ENCODE assay signal across 14 cellular contexts in the genomic region with DNA sequence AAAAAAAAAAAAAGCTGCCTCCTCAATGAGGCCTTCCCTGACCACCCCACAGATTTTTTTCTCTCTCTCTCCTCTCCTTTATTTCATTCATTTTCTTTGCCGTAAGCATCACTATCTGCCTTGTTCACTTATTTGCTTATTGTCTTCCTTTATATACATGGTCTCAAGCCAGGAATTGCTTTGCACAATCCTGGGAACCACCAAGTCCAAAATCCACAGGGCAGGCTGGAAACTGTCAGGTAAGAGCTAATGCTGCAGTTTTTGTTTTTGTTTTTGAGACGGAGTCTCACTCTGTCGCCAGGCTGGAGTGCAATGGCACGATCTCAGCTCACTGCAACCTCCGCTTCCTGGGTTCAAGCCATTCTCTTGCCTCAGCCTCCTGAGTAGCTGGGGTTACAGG. TPM values are rescaled to one million over a fixed set of nuclear protein-coding genes. Genes with fewer than 3 reads are reported as not detected.
"Had no signal": no experiment of that assay in that cellular context is flagged by ENCODE, and none has a peak within 500 bp of the region (broad histone marks: within the 10 kb centered on the region; RNA-seq: fewer than 3 reads in every experiment).

No MANE protein-coding gene starts in this region.

RNA-seq across cellular contexts. Expression of a gene that starts 14.5 kb away (rescaled TPM):
- total RNA-seq: activated B cell treated with CpG ODN at 0.5 μM for 24 hours; activated CD4-positive, alpha-beta memory T cell treated with anti-CD3 and anti-CD28 coated beads for 36 hours; activated CD4-positive, alpha-beta memory T cell treated with anti-CD3 and anti-CD28 coated beads, Interleukin-2, amount 10 ng/mL, durations not matched to agents 7 days and 5 days; activated CD4-positive, alpha-beta T cell treated with anti-CD3 and anti-CD28 coated beads, Interleukin-2, amount 10 ng/mL, durations not matched to agents 24 days and 14 days; activated CD4-positive, alpha-beta T cell treated with anti-CD3 and anti-CD28 coated beads, Interleukin-2, amount 10 ng/mL, durations not matched to agents 7 days and 5 days; activated CD8-positive, alpha-beta memory T cell treated with anti-CD3 and anti-CD28 coated beads for 36 hours; activated CD8-positive, alpha-beta memory T cell treated with anti-CD3 and anti-CD28 coated beads, Interleukin-2, amount 10 ng/mL, durations not matched to agents 7 days and 5 days; activated CD8-positive, alpha-beta T cell treated with anti-CD3 and anti-CD28 coated beads for 36 hours; activated CD8-positive, alpha-beta T cell treated with anti-CD3 and anti-CD28 coated beads, Interleukin-2, amount 10 ng/mL, durations not matched to agents 7 days and 5 days; T-helper 1 cell treated with Interleukin-12 subunit alpha and Interleukin-12 subunit beta and Interleukin-4 antibody, amounts not matched to agents 30 ng/mL and 1 ng/mL, for 36 hours; T-helper 2 cell treated with Interferon-gamma antibody and Interleukin-4, amounts not matched to agents 100 ng/mL and 5 ng/mL, for 36 hours had no signal

RNA-seq across cellular contexts. Expression of a gene that starts 26.1 kb away (rescaled TPM):
- total RNA-seq: activated CD4-positive, alpha-beta T cell treated with anti-CD3 and anti-CD28 coated beads, Interleukin-2, amount 10 ng/mL, durations not matched to agents 24 days and 14 days had no signal

RNA-seq across cellular contexts. Expression of a gene that starts 37.9 kb away (rescaled TPM):
- total RNA-seq: activated B cell treated with CpG ODN at 0.5 μM for 24 hours; activated CD4-positive, alpha-beta memory T cell treated with anti-CD3 and anti-CD28 coated beads for 36 hours; activated CD4-positive, alpha-beta memory T cell treated with anti-CD3 and anti-CD28 coated beads, Interleukin-2, amount 10 ng/mL, durations not matched to agents 7 days and 5 days; activated CD4-positive, alpha-beta T cell treated with anti-CD3 and anti-CD28 coated beads for 36 hours; activated CD4-positive, alpha-beta T cell treated with anti-CD3 and anti-CD28 coated beads, Interleukin-2, amount 10 ng/mL, durations not matched to agents 24 days and 14 days; activated CD4-positive, alpha-beta T cell treated with anti-CD3 and anti-CD28 coated beads, Interleukin-2, amount 10 ng/mL, durations not matched to agents 7 days and 5 days; activated CD8-positive, alpha-beta memory T cell treated with anti-CD3 and anti-CD28 coated beads for 36 hours; activated CD8-positive, alpha-beta memory T cell treated with anti-CD3 and anti-CD28 coated beads, Interleukin-2, amount 10 ng/mL, durations not matched to agents 7 days and 5 days; activated CD8-positive, alpha-beta T cell treated with anti-CD3 and anti-CD28 coated beads for 36 hours; activated CD8-positive, alpha-beta T cell treated with anti-CD3 and anti-CD28 coated beads, Interleukin-2, amount 10 ng/mL, durations not matched to agents 7 days and 5 days; T-cell; T-helper 1 cell treated with Interleukin-12 subunit alpha and Interleukin-12 subunit beta and Interleukin-4 antibody, amounts not matched to agents 30 ng/mL and 1 ng/mL, for 36 hours; T-helper 17 cell; T-helper 2 cell treated with Interferon-gamma antibody and Interleukin-4, amounts not matched to agents 100 ng/mL and 5 ng/mL, for 36 hours had no signal
